Comparison of ENCODE assay signal across 8 cellular contexts in genomic region chr12:19439059-19440018, GRCh38. TPM values are rescaled to one million over a fixed set of nuclear protein-coding genes. Genes with fewer than 3 reads are reported as not detected.
A peak's percentile ranks its signal among the peaks of the same experiment; 100 is the strongest.
DNase-seq lines count a peak whose midpoint lies in the region; ATAC-seq, FAIRE-seq and TF ChIP-seq lines count a peak whose summit lies in the region.

Gene AEBP2 (plus strand): TSS chr12:19439492. CDS start chr12:19439700, 208 bp downstream.

- FAIRE-seq in kidney (lab: Jason Lieb, UNC), result no peak

- H3K4me1 ChIP-seq in kidney (ENCODE audit: control insufficient read depth in 1 of 2, insufficient read depth in 1 of 2, low read depth in 1 of 2, low read length in 2 of 2), result peaks cover 0 to 8% of the 10 kb centered on the region in 2 donors

- no peak for TF ChIP-seq CTCF in kidney (IDR thresholded peaks at IDR 0.05; ENCODE audit: borderline replicate concordance, extremely low read depth, insufficient read depth)

- H3K9me3 ChIP-seq in kidney (ENCODE audit: control insufficient read depth in 1 of 2, low read length in 2 of 2), result no peaks in the 10 kb centered on the region

- ATAC-seq in GM18909 (IDR thresholded peaks at IDR 0.05; ENCODE audit: poor library complexity, unreplicated experiment), result peak; percentile 88
- peak; percentile 85 for ATAC-seq in HG03159 (IDR thresholded peaks at IDR 0.05; ENCODE audit: unreplicated experiment)

- DNase-seq in AG08396 (ENCODE audit: low spot score), result peak; percentile 98
- DNase-seq in NCI-H446 treated with DMSO at 0.1 percent for 48 hours (lab: John Stamatoyannopoulos, UW), result peak; percentile 80
- DNase-seq in activated CD4-positive, CD25-positive, alpha-beta regulatory T cell treated with anti-CD3 and anti-CD28 coated beads, Interleukin-2, amount 50 U/mL, for 72 hours, result peak; percentile 86
- DNase-seq in cerebellar cortex (ENCODE audit: low spot score), result peak; percentile 92
- peak; percentile 99 for DNase-seq in kidney
- DNase-seq in stimulated activated CD4-positive, alpha-beta T cell treated with anti-CD3 and anti-CD28 coated beads, Interleukin-15, amount 100 ng/mL, for 1 hour (ENCODE audit: low read depth in 1 of 2, low spot score in 1 of 2), result peak; percentile 72 to 87

- intact Hi-C loops in kidney (cut with DNase I), result no loop called here

- H3K36me3 ChIP-seq in kidney (ENCODE audit: control insufficient read depth in 1 of 2, insufficient read depth in 2 of 2, low read length in 2 of 2), result no peaks in the 10 kb centered on the region

- peak within 1 kb of the TSS; percentile 55 to 77 for H3K9ac ChIP-seq in kidney (ENCODE audit: low read length in 2 of 2)

- H3K4me3 ChIP-seq in kidney (ENCODE audit: low read length in 2 of 2), result peak within 1 kb of the TSS; percentile 68 to 87

- H3K27ac ChIP-seq in kidney (ENCODE audit: low read depth in 2 of 2, low read length in 2 of 2), result peak within 1 kb of the TSS; percentile 87 to 92

RNA-seq across cellular contexts. Expression of gene AEBP2, which starts in this region (rescaled TPM):
- total RNA-seq in kidney, result 46.4 TPM
- 12.0 TPM for polyA plus RNA-seq in kidney (ENCODE audit: insufficient read depth, low read depth, low replicate concordance)

Comparison
In these comparisons a context has a peak if more than half of its experiments do, and no peak if none do; other contexts are left out.
1. Peak in every context shown above with its lines: DNase-seq, ATAC-seq, H3K4me3 ChIP-seq and H3K27ac ChIP-seq.